In genomic region chr16:10993649-10994048, GRCh38 we compare ENCODE assay signal across 17 cellular contexts.
"Had no signal": no experiment of that assay in that cellular context is flagged by ENCODE, and none has a peak within 500 bp of the region (broad histone marks: within the 10 kb centered on the region; RNA-seq: fewer than 3 reads in every experiment).

No MANE protein-coding gene starts in this region.

- H3K4me2 ChIP-seq: neural progenitor cell had no signal

- H3K27me3 Mint-ChIP-seq: naive B cell had no signal

- H3K27ac ChIP-seq: heart left ventricle, neural progenitor cell, parathyroid adenoma, thyroid gland had no signal

- H3K9me3 ChIP-seq: heart left ventricle, thyroid gland had no signal

- H3K27ac Mint-ChIP-seq: immature natural killer cell, neural progenitor cell had no signal

- H2AFZ ChIP-seq: neural progenitor cell, parathyroid adenoma had no signal

- H3K27me3 ChIP-seq: heart left ventricle, neural progenitor cell, thyroid gland had no signal

- H3K4me3 ChIP-seq: heart left ventricle, lung, neural progenitor cell, thyroid gland had no signal

- H3K4me3 Mint-ChIP-seq: immature natural killer cell; naive B cell; neural progenitor cell; T-helper 2 cell treated with Interferon-gamma antibody and Interleukin-4, amounts not matched to agents 5 μg/mL and 100 μg/mL, for 36 hours had no signal

- DNase-seq: activated CD4-positive, alpha-beta T cell treated with anti-CD3 and anti-CD28 coated beads, Interleukin-2, amount 50 U/mL, for 1 hour; activated CD8-positive, alpha-beta memory T cell treated with anti-CD3 and anti-CD28 coated beads for 24 hours; anterior cingulate cortex; cerebellar nuclear complex; effector CD8-positive, alpha-beta T cell; heart left ventricle; immature natural killer cell; left cardiac atrium; naive B cell; stimulated activated CD4-positive, alpha-beta T cell treated with anti-CD3 and anti-CD28 coated beads, Interleukin-12 subunit alpha, Interleukin-12 subunit beta, amount 100 ng/mL, for 4 hours; stimulated activated CD4-positive, alpha-beta T cell treated with anti-CD3 and anti-CD28 coated beads, Interleukin-2, amount 100 ng/mL, for 24 hours; thyroid gland had no signal

- H3K4me1 ChIP-seq: neural progenitor cell, parathyroid adenoma had no signal

- H3K79me2 ChIP-seq: parathyroid adenoma had no signal

- H3K9ac ChIP-seq: neural progenitor cell, parathyroid adenoma had no signal

- ATAC-seq: activated CD4-positive, CD25-positive, alpha-beta regulatory T cell treated with anti-CD3 and anti-CD28 coated beads, Interleukin-2, amount 50 U/mL, for 24 hours; left cardiac atrium had no signal

- H3K36me3 ChIP-seq: neural progenitor cell had no signal

- H3K9me3 Mint-ChIP-seq: immature natural killer cell; naive B cell; neural progenitor cell; T-helper 2 cell treated with Interferon-gamma antibody and Interleukin-4, amounts not matched to agents 5 μg/mL and 100 μg/mL, for 36 hours had no signal
